Comparison of ENCODE assay signal across 22 cellular contexts in genomic region chr2:181253438-181253837, GRCh38.
"Had no signal": no experiment of that assay in that cellular context is flagged by ENCODE, and none has a peak within 500 bp of the region (broad histone marks: within the 10 kb centered on the region; RNA-seq: fewer than 3 reads in every experiment).

No MANE protein-coding gene starts in this region.

- H3K27me3 ChIP-seq: adrenal gland, breast epithelium had no signal

- H3K9me3 Mint-ChIP-seq: activated T-cell treated with anti-CD3 and anti-CD28 coated beads, Interleukin-2, amount 50 U/mL, for 72 hours had no signal

- H3K36me3 ChIP-seq: adrenal gland, breast epithelium had no signal

- DNase-seq: activated CD4-positive, CD25-positive, alpha-beta regulatory T cell; activated CD8-positive, alpha-beta memory T cell treated with anti-CD3 and anti-CD28 coated beads, Interleukin-2, amount 50 U/mL, for 4 hours; activated naive CD4-positive, alpha-beta T cell treated with anti-CD3 and anti-CD28 coated beads, Interleukin-2, amount 50 U/mL, for 16 hours; activated naive CD8-positive, alpha-beta T cell treated with anti-CD3 and anti-CD28 coated beads, Interleukin-2, amount 10 ng/mL, durations not matched to agents 7 days and 5 days; activated T-cell treated with anti-CD3 and anti-CD28 coated beads, Interleukin-2, amount 50 U/mL, for 72 hours; adrenal gland; anterior cingulate cortex; caudate nucleus; Karpas-422; NCI-H1048; NCI-H1417; NCI-H1930; NCI-H2171; NCI-H226; NCI-H526; NCI-H774; SIG-M5; T-helper 17 cell had no signal

- H3K4me3 ChIP-seq: adrenal gland, breast epithelium, K562 had no signal

- H3K27ac Mint-ChIP-seq: activated naive CD8-positive, alpha-beta T cell treated with anti-CD3 and anti-CD28 coated beads, Interleukin-2, amount 10 ng/mL, durations not matched to agents 7 days and 5 days; activated T-cell treated with anti-CD3 and anti-CD28 coated beads, Interleukin-2, amount 50 U/mL, for 72 hours; T-helper 17 cell had no signal

- H3K27me3 Mint-ChIP-seq: activated CD8-positive, alpha-beta T cell treated with anti-CD3 and anti-CD28 coated beads for 36 hours; activated naive CD8-positive, alpha-beta T cell treated with anti-CD3 and anti-CD28 coated beads, Interleukin-2, amount 10 ng/mL, durations not matched to agents 7 days and 5 days; T-helper 17 cell had no signal

- H3K27ac ChIP-seq: adrenal gland, breast epithelium, VCaP had no signal

- ATAC-seq: K562, T-helper 17 cell had no signal

- H3K4me3 Mint-ChIP-seq: activated CD8-positive, alpha-beta T cell treated with anti-CD3 and anti-CD28 coated beads for 36 hours; activated naive CD8-positive, alpha-beta T cell treated with anti-CD3 and anti-CD28 coated beads, Interleukin-2, amount 10 ng/mL, durations not matched to agents 7 days and 5 days; activated T-cell treated with anti-CD3 and anti-CD28 coated beads, Interleukin-2, amount 50 U/mL, for 72 hours; T-helper 17 cell had no signal

- H3K9me3 ChIP-seq: adrenal gland, breast epithelium had no signal

- H3K4me1 ChIP-seq: adrenal gland, breast epithelium had no signal
